1 cellular context compared by ENCODE assay signal in the genomic region with DNA sequence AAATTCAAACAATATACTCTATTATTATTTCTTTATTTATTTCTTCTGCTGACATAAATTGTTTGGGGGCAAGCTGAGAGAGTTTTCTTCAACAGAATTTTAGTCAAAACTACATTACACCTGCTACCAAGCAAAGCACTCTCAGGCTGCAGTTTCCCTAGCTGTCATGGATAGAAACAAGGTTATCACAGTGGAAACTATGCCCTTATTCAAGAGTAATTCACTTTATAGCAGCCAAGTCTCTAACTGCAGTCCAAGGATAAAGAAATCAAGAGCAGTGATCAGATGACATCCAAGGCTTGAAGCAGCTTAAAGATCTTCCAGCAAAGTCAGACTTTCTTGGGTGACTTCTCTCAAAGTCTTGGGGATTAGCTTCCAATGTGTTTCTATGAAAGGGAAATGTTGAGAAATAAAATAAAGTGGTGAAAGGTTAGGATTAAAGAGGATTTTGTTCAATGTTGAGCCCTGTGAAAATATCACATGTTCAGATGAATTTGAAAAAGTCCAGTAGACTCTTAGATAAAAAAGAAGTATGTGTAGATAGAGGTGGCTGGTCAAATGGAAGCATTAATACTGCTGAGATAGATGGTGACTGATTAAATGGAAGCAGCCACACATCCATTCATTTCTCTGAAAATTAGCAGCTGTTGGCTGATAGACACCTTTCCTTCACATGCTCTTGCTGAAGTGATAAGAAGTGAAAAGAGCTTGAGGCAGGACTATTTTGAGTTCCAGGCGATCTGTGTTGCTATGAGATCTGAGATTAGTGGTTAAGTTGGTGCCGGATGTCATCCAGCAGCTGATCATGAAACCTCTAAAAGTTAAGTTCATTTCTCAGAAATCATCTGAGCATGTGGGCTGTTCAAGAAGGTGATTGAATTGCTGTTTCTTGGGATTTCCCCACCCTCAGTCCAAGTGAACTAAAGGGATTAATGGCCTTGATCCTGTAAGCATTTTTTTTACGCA.
TF ChIP-seq lines count a peak whose summit lies in the region.

No MANE protein-coding gene starts in this region.

TF ChIP-seq in K562, 482 proteins besides CTCF, POLR2A, EP300 and RAD21 (continued from another document and continues in another):
- TF ChIP-seq, protein P1, sequence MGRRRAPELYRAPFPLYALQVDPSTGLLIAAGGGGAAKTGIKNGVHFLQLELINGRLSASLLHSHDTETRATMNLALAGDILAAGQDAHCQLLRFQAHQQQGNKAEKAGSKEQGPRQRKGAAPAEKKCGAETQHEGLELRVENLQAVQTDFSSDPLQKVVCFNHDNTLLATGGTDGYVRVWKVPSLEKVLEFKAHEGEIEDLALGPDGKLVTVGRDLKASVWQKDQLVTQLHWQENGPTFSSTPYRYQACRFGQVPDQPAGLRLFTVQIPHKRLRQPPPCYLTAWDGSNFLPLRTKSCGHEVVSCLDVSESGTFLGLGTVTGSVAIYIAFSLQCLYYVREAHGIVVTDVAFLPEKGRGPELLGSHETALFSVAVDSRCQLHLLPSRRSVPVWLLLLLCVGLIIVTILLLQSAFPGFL (CRISPR knock-in tag; IDR thresholded peaks at IDR 0.05), result no peak
- TF ChIP-seq TCF7L2 (IDR thresholded peaks at IDR 0.05; ENCODE audit: low read depth, low read length) (no peak), SIN3B (IDR thresholded peaks at IDR 0.05; ENCODE audit: low read depth) (no peak), ZNF551 (CRISPR knock-in tag; IDR thresholded peaks at IDR 0.05) (no peak), PTTG1 (tag; IDR thresholded peaks at IDR 0.05; ENCODE audit: low read depth) (peak; percentile 34; the same call in 1 of the 2 replicates), TFAM (CRISPR knock-in tag; conservative IDR thresholded peaks at IDR 0.05) (no peak), NFE2L1 (tag; IDR thresholded peaks at IDR 0.05; ENCODE audit: borderline replicate concordance, low read depth) (no peak), MXI1 (IDR thresholded peaks at IDR 0.05; ENCODE audit: low read depth, low read length) (peak; percentile 86), MEIS2 (IDR thresholded peaks at IDR 0.05; ENCODE audit: partially characterized antibody) (peak; percentile 95), ZNF263 (CRISPR knock-in tag; IDR thresholded peaks at IDR 0.05; ENCODE audit: borderline replicate concordance) (no peak), ESRRB (CRISPR knock-in tag; IDR thresholded peaks at IDR 0.05; ENCODE audit: borderline replicate concordance) (no peak), GABPA (tag; conservative IDR thresholded peaks at IDR 0.05; ENCODE audit: low read depth) (peak; percentile 66), ARHGAP35 (IDR thresholded peaks at IDR 0.05; ENCODE audit: partially characterized antibody) (no peak), SMAD1 (IDR thresholded peaks at IDR 0.05; ENCODE audit: low read depth, low read length, partially characterized antibody) (peak; percentile 82), POLR2B (IDR thresholded peaks at IDR 0.05; ENCODE audit: low read depth, partially characterized antibody) (no peak), ZFP1 (CRISPR knock-in tag; IDR thresholded peaks at IDR 0.05) (no peak), MEF2A (IDR thresholded peaks at IDR 0.05; ENCODE audit: control insufficient read depth, low read depth, low read length) (peak; percentile 97), NCOA2 (IDR thresholded peaks at IDR 0.05; ENCODE audit: partially characterized antibody in 2 of 2) (peak; percentile 78 to 80), FUS (optimal IDR thresholded peaks at IDR 0.05; ENCODE audit: low read depth, low read length) (no peak), ZNF121 (CRISPR knock-in tag; conservative IDR thresholded peaks at IDR 0.05) (no peak), ZNF224 (CRISPR knock-in tag; IDR thresholded peaks at IDR 0.05) (no peak), ZNF184 (CRISPR knock-in tag; IDR thresholded peaks at IDR 0.05) (no peak), E2F3 (CRISPR knock-in tag; IDR thresholded peaks at IDR 0.05) (no peak)
- TF ChIP-seq, protein P2, sequence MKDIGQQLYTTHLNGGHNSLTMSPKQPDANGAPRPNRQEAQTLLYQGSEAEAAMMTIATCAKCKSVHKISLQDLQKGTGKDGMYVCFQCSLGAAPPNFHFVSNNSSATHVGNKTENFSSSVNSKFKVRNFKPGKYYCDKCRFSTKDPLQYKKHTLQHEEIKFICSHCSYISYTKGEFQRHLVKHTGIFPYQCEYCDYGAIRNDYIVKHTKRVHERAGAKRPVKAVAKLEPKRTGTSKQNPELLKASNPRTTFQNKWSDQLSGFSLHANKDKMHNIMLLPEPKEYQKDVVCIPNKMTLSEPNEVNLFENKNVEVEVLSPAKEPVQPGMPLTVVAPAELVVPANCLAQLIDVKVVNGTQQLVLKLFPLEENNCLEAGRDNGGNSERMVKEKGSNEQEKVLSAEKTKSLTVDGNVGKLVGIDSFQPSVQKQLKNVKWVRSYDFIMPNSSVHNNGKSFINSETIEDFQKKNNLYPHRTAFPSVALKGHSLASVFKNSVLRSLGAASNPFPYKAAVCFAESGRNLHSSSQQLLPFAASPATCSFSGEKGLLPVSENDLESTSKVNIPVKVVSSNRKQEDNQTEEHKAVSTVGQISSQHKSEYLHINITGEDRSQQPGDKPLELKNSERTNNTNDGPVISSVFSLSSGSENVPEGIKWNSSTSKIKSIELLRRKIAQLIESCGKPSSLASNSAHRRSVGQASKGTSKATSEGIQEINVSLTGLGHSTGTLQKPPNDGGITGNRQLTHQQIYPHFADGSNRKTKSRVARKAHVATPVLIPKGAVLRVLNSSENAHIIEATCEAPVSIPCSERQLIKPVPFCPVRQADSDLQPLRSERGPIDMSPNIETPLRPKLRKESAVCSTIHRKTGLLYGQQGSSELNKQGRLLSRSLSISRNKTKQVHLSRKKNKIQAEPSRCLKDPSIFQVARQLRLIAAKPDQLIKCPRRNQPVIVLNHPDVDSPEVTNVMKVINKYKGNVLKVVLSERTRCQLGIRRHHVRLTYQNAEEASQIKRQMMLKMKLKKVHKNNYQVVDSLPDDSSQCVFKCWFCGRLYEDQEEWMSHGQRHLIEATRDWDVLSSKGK (CRISPR knock-in tag; IDR thresholded peaks at IDR 0.05), result no peak
- TF ChIP-seq, protein P3, sequence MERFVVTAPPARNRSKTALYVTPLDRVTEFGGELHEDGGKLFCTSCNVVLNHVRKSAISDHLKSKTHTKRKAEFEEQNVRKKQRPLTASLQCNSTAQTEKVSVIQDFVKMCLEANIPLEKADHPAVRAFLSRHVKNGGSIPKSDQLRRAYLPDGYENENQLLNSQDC (CRISPR knock-in tag; IDR thresholded peaks at IDR 0.05), result no peak
- TF ChIP-seq, protein P4, sequence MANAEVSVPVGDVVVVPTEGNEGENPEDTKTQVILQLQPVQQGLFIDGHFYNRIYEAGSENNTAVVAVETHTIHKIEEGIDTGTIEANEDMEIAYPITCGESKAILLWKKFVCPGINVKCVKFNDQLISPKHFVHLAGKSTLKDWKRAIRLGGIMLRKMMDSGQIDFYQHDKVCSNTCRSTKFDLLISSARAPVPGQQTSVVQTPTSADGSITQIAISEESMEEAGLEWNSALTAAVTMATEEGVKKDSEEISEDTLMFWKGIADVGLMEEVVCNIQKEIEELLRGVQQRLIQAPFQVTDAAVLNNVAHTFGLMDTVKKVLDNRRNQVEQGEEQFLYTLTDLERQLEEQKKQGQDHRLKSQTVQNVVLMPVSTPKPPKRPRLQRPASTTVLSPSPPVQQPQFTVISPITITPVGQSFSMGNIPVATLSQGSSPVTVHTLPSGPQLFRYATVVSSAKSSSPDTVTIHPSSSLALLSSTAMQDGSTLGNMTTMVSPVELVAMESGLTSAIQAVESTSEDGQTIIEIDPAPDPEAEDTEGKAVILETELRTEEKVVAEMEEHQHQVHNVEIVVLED (CRISPR knock-in tag; IDR thresholded peaks at IDR 0.05), result peak; percentile 18; the same call in 1 of the 2 replicates
- TF ChIP-seq, protein P5, sequence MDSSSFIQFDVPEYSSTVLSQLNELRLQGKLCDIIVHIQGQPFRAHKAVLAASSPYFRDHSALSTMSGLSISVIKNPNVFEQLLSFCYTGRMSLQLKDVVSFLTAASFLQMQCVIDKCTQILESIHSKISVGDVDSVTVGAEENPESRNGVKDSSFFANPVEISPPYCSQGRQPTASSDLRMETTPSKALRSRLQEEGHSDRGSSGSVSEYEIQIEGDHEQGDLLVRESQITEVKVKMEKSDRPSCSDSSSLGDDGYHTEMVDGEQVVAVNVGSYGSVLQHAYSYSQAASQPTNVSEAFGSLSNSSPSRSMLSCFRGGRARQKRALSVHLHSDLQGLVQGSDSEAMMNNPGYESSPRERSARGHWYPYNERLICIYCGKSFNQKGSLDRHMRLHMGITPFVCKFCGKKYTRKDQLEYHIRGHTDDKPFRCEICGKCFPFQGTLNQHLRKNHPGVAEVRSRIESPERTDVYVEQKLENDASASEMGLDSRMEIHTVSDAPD (CRISPR knock-in tag; IDR thresholded peaks at IDR 0.05), result no peak
- TF ChIP-seq, protein P6, sequence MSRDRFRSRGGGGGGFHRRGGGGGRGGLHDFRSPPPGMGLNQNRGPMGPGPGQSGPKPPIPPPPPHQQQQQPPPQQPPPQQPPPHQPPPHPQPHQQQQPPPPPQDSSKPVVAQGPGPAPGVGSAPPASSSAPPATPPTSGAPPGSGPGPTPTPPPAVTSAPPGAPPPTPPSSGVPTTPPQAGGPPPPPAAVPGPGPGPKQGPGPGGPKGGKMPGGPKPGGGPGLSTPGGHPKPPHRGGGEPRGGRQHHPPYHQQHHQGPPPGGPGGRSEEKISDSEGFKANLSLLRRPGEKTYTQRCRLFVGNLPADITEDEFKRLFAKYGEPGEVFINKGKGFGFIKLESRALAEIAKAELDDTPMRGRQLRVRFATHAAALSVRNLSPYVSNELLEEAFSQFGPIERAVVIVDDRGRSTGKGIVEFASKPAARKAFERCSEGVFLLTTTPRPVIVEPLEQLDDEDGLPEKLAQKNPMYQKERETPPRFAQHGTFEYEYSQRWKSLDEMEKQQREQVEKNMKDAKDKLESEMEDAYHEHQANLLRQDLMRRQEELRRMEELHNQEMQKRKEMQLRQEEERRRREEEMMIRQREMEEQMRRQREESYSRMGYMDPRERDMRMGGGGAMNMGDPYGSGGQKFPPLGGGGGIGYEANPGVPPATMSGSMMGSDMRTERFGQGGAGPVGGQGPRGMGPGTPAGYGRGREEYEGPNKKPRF (IDR thresholded peaks at IDR 0.05; ENCODE audit: low read depth, low read length), result no peak
- TF ChIP-seq, protein P7, sequence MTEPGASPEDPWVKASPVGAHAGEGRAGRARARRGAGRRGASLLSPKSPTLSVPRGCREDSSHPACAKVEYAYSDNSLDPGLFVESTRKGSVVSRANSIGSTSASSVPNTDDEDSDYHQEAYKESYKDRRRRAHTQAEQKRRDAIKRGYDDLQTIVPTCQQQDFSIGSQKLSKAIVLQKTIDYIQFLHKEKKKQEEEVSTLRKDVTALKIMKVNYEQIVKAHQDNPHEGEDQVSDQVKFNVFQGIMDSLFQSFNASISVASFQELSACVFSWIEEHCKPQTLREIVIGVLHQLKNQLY (CRISPR knock-in tag; conservative IDR thresholded peaks at IDR 0.05), result no peak
- TF ChIP-seq, protein P8, sequence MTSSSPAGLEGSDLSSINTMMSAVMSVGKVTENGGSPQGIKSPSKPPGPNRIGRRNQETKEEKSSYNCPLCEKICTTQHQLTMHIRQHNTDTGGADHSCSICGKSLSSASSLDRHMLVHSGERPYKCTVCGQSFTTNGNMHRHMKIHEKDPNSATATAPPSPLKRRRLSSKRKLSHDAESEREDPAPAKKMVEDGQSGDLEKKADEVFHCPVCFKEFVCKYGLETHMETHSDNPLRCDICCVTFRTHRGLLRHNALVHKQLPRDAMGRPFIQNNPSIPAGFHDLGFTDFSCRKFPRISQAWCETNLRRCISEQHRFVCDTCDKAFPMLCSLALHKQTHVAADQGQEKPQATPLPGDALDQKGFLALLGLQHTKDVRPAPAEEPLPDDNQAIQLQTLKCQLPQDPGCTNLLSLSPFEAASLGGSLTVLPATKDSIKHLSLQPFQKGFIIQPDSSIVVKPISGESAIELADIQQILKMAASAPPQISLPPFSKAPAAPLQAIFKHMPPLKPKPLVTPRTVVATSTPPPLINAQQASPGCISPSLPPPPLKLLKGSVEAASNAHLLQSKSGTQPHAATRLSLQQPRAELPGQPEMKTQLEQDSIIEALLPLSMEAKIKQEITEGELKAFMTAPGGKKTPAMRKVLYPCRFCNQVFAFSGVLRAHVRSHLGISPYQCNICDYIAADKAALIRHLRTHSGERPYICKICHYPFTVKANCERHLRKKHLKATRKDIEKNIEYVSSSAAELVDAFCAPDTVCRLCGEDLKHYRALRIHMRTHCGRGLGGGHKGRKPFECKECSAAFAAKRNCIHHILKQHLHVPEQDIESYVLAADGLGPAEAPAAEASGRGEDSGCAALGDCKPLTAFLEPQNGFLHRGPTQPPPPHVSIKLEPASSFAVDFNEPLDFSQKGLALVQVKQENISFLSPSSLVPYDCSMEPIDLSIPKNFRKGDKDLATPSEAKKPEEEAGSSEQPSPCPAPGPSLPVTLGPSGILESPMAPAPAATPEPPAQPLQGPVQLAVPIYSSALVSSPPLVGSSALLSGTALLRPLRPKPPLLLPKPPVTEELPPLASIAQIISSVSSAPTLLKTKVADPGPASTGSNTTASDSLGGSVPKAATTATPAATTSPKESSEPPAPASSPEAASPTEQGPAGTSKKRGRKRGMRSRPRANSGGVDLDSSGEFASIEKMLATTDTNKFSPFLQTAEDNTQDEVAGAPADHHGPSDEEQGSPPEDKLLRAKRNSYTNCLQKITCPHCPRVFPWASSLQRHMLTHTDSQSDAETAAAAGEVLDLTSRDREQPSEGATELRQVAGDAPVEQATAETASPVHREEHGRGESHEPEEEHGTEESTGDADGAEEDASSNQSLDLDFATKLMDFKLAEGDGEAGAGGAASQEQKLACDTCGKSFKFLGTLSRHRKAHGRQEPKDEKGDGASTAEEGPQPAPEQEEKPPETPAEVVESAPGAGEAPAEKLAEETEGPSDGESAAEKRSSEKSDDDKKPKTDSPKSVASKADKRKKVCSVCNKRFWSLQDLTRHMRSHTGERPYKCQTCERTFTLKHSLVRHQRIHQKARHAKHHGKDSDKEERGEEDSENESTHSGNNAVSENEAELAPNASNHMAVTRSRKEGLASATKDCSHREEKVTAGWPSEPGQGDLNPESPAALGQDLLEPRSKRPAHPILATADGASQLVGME (CRISPR knock-in tag; IDR thresholded peaks at IDR 0.05), result no peak
- TF ChIP-seq, protein P9, sequence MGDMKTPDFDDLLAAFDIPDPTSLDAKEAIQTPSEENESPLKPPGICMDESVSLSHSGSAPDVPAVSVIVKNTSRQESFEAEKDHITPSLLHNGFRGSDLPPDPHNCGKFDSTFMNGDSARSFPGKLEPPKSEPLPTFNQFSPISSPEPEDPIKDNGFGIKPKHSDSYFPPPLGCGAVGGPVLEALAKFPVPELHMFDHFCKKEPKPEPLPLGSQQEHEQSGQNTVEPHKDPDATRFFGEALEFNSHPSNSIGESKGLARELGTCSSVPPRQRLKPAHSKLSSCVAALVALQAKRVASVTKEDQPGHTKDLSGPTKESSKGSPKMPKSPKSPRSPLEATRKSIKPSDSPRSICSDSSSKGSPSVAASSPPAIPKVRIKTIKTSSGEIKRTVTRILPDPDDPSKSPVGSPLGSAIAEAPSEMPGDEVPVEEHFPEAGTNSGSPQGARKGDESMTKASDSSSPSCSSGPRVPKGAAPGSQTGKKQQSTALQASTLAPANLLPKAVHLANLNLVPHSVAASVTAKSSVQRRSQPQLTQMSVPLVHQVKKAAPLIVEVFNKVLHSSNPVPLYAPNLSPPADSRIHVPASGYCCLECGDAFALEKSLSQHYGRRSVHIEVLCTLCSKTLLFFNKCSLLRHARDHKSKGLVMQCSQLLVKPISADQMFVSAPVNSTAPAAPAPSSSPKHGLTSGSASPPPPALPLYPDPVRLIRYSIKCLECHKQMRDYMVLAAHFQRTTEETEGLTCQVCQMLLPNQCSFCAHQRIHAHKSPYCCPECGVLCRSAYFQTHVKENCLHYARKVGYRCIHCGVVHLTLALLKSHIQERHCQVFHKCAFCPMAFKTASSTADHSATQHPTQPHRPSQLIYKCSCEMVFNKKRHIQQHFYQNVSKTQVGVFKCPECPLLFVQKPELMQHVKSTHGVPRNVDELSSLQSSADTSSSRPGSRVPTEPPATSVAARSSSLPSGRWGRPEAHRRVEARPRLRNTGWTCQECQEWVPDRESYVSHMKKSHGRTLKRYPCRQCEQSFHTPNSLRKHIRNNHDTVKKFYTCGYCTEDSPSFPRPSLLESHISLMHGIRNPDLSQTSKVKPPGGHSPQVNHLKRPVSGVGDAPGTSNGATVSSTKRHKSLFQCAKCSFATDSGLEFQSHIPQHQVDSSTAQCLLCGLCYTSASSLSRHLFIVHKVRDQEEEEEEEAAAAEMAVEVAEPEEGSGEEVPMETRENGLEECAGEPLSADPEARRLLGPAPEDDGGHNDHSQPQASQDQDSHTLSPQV (IDR thresholded peaks at IDR 0.05), result no peak; the same call in 1 of the 2 replicates
